9 cellular contexts compared by ENCODE assay signal in the genomic region with DNA sequence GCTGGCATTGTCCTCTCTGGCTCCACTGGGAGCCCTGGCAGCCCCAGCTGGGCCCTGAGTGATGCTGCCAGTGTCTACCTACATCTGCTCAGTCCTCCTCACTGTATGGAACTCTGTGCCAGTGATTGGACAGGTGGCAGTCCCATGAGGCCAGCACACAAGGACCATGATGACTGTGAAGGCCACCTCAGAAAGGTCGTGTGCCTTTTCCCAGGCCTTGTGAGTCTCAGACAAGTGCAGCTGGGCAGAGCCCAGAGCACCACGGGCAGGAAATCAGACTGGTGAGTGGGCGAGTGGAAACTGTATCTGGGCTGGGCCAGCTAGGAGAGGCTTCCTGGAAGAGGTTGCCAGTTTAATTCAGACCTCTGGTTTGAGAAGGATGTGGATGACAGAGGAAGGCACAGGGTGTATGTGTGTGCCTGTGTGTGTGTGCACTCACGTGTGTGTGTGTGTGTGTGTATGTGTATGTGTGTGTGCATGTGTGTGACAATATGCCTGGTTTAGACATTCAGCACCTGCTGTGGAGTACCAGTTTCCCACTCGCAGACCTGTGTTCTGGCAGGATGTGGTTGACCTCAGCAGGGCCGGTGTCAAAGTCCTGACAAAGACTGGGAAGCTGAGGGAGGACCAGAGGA.
DNase-seq lines count a peak whose midpoint lies in the region; ATAC-seq and TF ChIP-seq lines count a peak whose summit lies in the region.
"Had no signal": no experiment of that assay in that cellular context is flagged by ENCODE, and none has a peak within 500 bp of the region (broad histone marks: within the 10 kb centered on the region; RNA-seq: fewer than 3 reads in every experiment).

No MANE protein-coding gene starts in this region.

- peak overlapping the region; percentile 60 to 67 for H3K4me3 Mint-ChIP-seq in effector memory CD8-positive, alpha-beta T cell
- H3K4me3 Mint-ChIP-seq in stimulated activated naive CD8-positive, alpha-beta T cell treated with anti-CD3 and anti-CD28 coated beads, Interleukin-15, Interleukin-2, amounts not matched to agents 100 ng/mL and 50 ng/mL, for 24 hours, result peak overlapping the region; percentile 77

- peak; percentile 69 for ATAC-seq in effector memory CD8-positive, alpha-beta T cell (replicated peaks)
- ATAC-seq: A549 had no signal

- peak overlapping the region; percentile 78 to 91 for H3K27ac Mint-ChIP-seq in effector memory CD8-positive, alpha-beta T cell
- peak overlapping the region; percentile 92 for H3K27ac Mint-ChIP-seq in stimulated activated naive CD8-positive, alpha-beta T cell treated with anti-CD3 and anti-CD28 coated beads, Interleukin-15, Interleukin-2, amounts not matched to agents 100 ng/mL and 50 ng/mL, for 24 hours

- H3K4me1 Mint-ChIP-seq in effector memory CD8-positive, alpha-beta T cell (ENCODE audit: low read depth in 2 of 2), result peaks cover 60 to 69% of the 10 kb centered on the region in 2 donors
- H3K4me1 Mint-ChIP-seq in stimulated activated naive CD8-positive, alpha-beta T cell treated with anti-CD3 and anti-CD28 coated beads, Interleukin-15, Interleukin-2, amounts not matched to agents 100 ng/mL and 50 ng/mL, for 24 hours (ENCODE audit: low read depth), result peaks cover 94% of the 10 kb centered on the region

- peaks cover 23% of the 10 kb centered on the region for H3K36me3 Mint-ChIP-seq in effector memory CD8-positive, alpha-beta T cell (ENCODE audit: insufficient read depth)
- H3K36me3 Mint-ChIP-seq in stimulated activated naive CD8-positive, alpha-beta T cell treated with anti-CD3 and anti-CD28 coated beads, Interleukin-15, Interleukin-2, amounts not matched to agents 100 ng/mL and 50 ng/mL, for 24 hours (ENCODE audit: low read depth), result peaks cover 58% of the 10 kb centered on the region

- in situ Hi-C loops in ACHN (cut with HindIII; ENCODE audit: low pct_ligation_motif_present, low pct_unique_long_range_greater_than_20kb, low sequenced_read_pairs), result no loop called here
- in situ Hi-C loops in GM13977 (cut with MboI; ENCODE audit: low pct_unique_long_range_greater_than_20kb, low sequenced_read_pairs, unreplicated experiment), result loop anchor here (25.0 kb wide), 1 partner anchor 1063 kb away; no protein-coding TSS in a partner anchor

- no peaks in the 10 kb centered on the region for H3K9me3 Mint-ChIP-seq in effector memory CD8-positive, alpha-beta T cell
- H3K9me3 Mint-ChIP-seq in stimulated activated naive CD8-positive, alpha-beta T cell treated with anti-CD3 and anti-CD28 coated beads, Interleukin-15, Interleukin-2, amounts not matched to agents 100 ng/mL and 50 ng/mL, for 24 hours, result no peaks in the 10 kb centered on the region

- no peaks in the 10 kb centered on the region for H3K27me3 Mint-ChIP-seq in effector memory CD8-positive, alpha-beta T cell
- H3K27me3 Mint-ChIP-seq in stimulated activated naive CD8-positive, alpha-beta T cell treated with anti-CD3 and anti-CD28 coated beads, Interleukin-15, Interleukin-2, amounts not matched to agents 100 ng/mL and 50 ng/mL, for 24 hours, result no peaks in the 10 kb centered on the region

- TF ChIP-seq CTCF in GM13977 (IDR thresholded peaks at IDR 0.05; ENCODE audit: extremely low read depth, insufficient read depth, missing control alignments), result no peak

- peak; percentile 30 for DNase-seq in NK-92 treated with Interleukin-12 subunit alpha and Interleukin-12 subunit beta, amount 100 ng/mL, for 24 hours (lab: John Stamatoyannopoulos, UW)
- DNase-seq in NK-92 (lab: John Stamatoyannopoulos, UW; ENCODE audit: unreplicated experiment) (no peak), MV-4-11 (lab: John Stamatoyannopoulos, UW) (peak; percentile 31), hepatic stellate cell (ENCODE audit: low spot score) (no peak), ACHN (no peak), GM13977 (ENCODE audit: low spot score) (no peak)
- DNase-seq in effector memory CD8-positive, alpha-beta T cell, result peak in 2 of 3 experiments; percentile 10 to 23

Comparison
In these comparisons a context has a peak if more than half of its experiments do, and no peak if none do; other contexts are left out.
1. DNase-seq: peak in NK-92 treated with Interleukin-12 subunit alpha and Interleukin-12 subunit beta, amount 100 ng/mL, for 24 hours (single experiment), MV-4-11 (single experiment) and effector memory CD8-positive, alpha-beta T cell (2 of 3); none in NK-92 (single experiment), hepatic stellate cell (single experiment), ACHN (single experiment) and GM13977 (single experiment).